In genomic region chr6:4382362-4382853, GRCh38 we compare ENCODE assay signal across 1 cellular context.
TF ChIP-seq lines count a peak whose summit lies in the region.

No MANE protein-coding gene starts in this region.

TF ChIP-seq in K562, 482 proteins besides CTCF, POLR2A, EP300 and RAD21 (continued from another document and continues in another):
- TF ChIP-seq ZNF740 (CRISPR knock-in tag; IDR thresholded peaks at IDR 0.05) (no peak), ZNF740 (tag; IDR thresholded peaks at IDR 0.05) (peak in 1 of 2 experiments; percentile 39; a peak in 1 of 4 replicates), HDAC3 (IDR thresholded peaks at IDR 0.05; ENCODE audit: borderline replicate concordance, partially characterized antibody) (peak; percentile 21), ZSCAN32 (CRISPR knock-in tag; IDR thresholded peaks at IDR 0.05) (peak; percentile 90), ZBTB26 (CRISPR knock-in tag; IDR thresholded peaks at IDR 0.05) (no peak), ESRRA (IDR thresholded peaks at IDR 0.05; ENCODE audit: borderline replicate concordance, low read depth) (peak; percentile 70; the same call in 1 of the 2 replicates), ZNF507 (tag; conservative IDR thresholded peaks at IDR 0.05) (no peak), EP400 (IDR thresholded peaks at IDR 0.05) (peak; percentile 51; the same call in 1 of the 2 replicates), CBFA2T2 (conservative IDR thresholded peaks at IDR 0.05) (no peak), MTF1 (CRISPR knock-in tag; IDR thresholded peaks at IDR 0.05; ENCODE audit: borderline replicate concordance) (no peak), CXXC5 (CRISPR knock-in tag; IDR thresholded peaks at IDR 0.05) (peak; percentile 47), ZSCAN29 (IDR thresholded peaks at IDR 0.05) (no peak), KLF16 (IDR thresholded peaks at IDR 0.05) (no peak), ATF4 (CRISPR knock-in tag; IDR thresholded peaks at IDR 0.05) (peak; percentile 98), STAT5A (IDR thresholded peaks at IDR 0.05; ENCODE audit: borderline replicate concordance, low read length) (no peak), ZNF239 (CRISPR knock-in tag; IDR thresholded peaks at IDR 0.05) (peak; percentile 48; the same call in 1 of the 2 replicates), CTBP1 (IDR thresholded peaks at IDR 0.05; ENCODE audit: borderline replicate concordance) (peak; percentile 52; the same call in 1 of the 2 replicates), MGA (IDR thresholded peaks at IDR 0.05) (peak; percentile 33; the same call in 1 of the 2 replicates), BACH1 (tag; IDR thresholded peaks at IDR 0.05) (peak; percentile 67; the same call in 1 of the 2 replicates), HDAC6 (IDR thresholded peaks at IDR 0.05; ENCODE audit: low read depth, low read length) (no peak), TEAD1 (CRISPR knock-in tag; IDR thresholded peaks at IDR 0.05) (no peak; a peak in 1 of 4 replicates), ZFP1 (CRISPR knock-in tag; IDR thresholded peaks at IDR 0.05) (no peak), ZNF274 (IDR thresholded peaks at IDR 0.05; ENCODE audit: borderline replicate concordance, low read depth, low read length) (no peak), CEBPG (CRISPR knock-in tag; IDR thresholded peaks at IDR 0.05) (peak; percentile 97), CEBPG (tag; conservative IDR thresholded peaks at IDR 0.05 in 1 of 2, IDR thresholded peaks at IDR 0.05 in 1 of 2) (peak; percentile 94 to 99), ZNF347 (CRISPR knock-in tag; IDR thresholded peaks at IDR 0.05; ENCODE audit: low read depth) (no peak), PYGO2 (tag; IDR thresholded peaks at IDR 0.05) (no peak), CBX3 (IDR thresholded peaks at IDR 0.05; ENCODE audit: borderline replicate concordance in 1 of 2, low read length in 2 of 2) (no peak), GTF2E2 (tag; IDR thresholded peaks at IDR 0.05) (0 out of 2 replicates have a peak, but pooled peaks have one; percentile 50), ETS2 (tag; IDR thresholded peaks at IDR 0.05; ENCODE audit: borderline replicate concordance, poor library complexity, severe bottlenecking) (no peak), SRF (CRISPR knock-in tag; IDR thresholded peaks at IDR 0.05) (0 out of 4 replicates have a peak, but pooled peaks of 1 of the 2 experiments have one; percentile 14), JUNB (CRISPR knock-in tag; conservative IDR thresholded peaks at IDR 0.05) (0 out of 2 replicates have a peak, but pooled peaks have one; percentile 42), NFRKB (IDR thresholded peaks at IDR 0.05; ENCODE audit: low read depth) (0 out of 2 replicates have a peak, but pooled peaks have one; percentile 45), JUND (IDR thresholded peaks at IDR 0.05; ENCODE audit: borderline replicate concordance, low read depth, low read length) (peak; percentile 90), JUND (tag; IDR thresholded peaks at IDR 0.05; ENCODE audit: borderline replicate concordance, low read depth, low read length) (no peak; the same call in 2 of the 3 replicates), TRIM24 (IDR thresholded peaks at IDR 0.05) (peak; percentile 94 to 97; a peak in 3 of 4 replicates), ARID1B (IDR thresholded peaks at IDR 0.05) (peak; percentile 40; the same call in 1 of the 2 replicates), DMBX1 (CRISPR knock-in tag; IDR thresholded peaks at IDR 0.05; ENCODE audit: borderline replicate concordance) (peak; percentile 57; the same call in 1 of the 2 replicates), HDAC2 (IDR thresholded peaks at IDR 0.05) (peak; percentile 35; the same call in 1 of the 2 replicates), PHB (CRISPR knock-in tag; IDR thresholded peaks at IDR 0.05) (no peak), GABPA (tag; conservative IDR thresholded peaks at IDR 0.05; ENCODE audit: low read depth) (peak; percentile 44; the same call in 1 of the 2 replicates), DPF2 (IDR thresholded peaks at IDR 0.05) (no peak), NFATC3 (IDR thresholded peaks at IDR 0.05) (no peak), ZBTB17 (CRISPR knock-in tag; IDR thresholded peaks at IDR 0.05) (no peak), RBFOX2 (IDR thresholded peaks at IDR 0.05; ENCODE audit: low read depth, low read length) (peak; percentile 49; the same call in 1 of the 2 replicates), ZNF584 (CRISPR knock-in tag; IDR thresholded peaks at IDR 0.05; ENCODE audit: low read depth) (0 out of 2 replicates have a peak, but pooled peaks have one; percentile 37), FOXA3 (CRISPR knock-in tag; conservative IDR thresholded peaks at IDR 0.05 in 1 of 2, IDR thresholded peaks at IDR 0.05 in 1 of 2) (0 out of 4 replicates have a peak, but pooled peaks of 1 of the 2 experiments have one; percentile 6), ZKSCAN8 (CRISPR knock-in tag; IDR thresholded peaks at IDR 0.05) (peak; percentile 8; the same call in 1 of the 2 replicates), THAP7 (CRISPR knock-in tag; IDR thresholded peaks at IDR 0.05) (no peak)
- TF ChIP-seq, protein P1, sequence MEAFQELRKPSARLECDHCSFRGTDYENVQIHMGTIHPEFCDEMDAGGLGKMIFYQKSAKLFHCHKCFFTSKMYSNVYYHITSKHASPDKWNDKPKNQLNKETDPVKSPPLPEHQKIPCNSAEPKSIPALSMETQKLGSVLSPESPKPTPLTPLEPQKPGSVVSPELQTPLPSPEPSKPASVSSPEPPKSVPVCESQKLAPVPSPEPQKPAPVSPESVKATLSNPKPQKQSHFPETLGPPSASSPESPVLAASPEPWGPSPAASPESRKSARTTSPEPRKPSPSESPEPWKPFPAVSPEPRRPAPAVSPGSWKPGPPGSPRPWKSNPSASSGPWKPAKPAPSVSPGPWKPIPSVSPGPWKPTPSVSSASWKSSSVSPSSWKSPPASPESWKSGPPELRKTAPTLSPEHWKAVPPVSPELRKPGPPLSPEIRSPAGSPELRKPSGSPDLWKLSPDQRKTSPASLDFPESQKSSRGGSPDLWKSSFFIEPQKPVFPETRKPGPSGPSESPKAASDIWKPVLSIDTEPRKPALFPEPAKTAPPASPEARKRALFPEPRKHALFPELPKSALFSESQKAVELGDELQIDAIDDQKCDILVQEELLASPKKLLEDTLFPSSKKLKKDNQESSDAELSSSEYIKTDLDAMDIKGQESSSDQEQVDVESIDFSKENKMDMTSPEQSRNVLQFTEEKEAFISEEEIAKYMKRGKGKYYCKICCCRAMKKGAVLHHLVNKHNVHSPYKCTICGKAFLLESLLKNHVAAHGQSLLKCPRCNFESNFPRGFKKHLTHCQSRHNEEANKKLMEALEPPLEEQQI (IDR thresholded peaks at IDR 0.05), result no peak
- TF ChIP-seq, protein P2, sequence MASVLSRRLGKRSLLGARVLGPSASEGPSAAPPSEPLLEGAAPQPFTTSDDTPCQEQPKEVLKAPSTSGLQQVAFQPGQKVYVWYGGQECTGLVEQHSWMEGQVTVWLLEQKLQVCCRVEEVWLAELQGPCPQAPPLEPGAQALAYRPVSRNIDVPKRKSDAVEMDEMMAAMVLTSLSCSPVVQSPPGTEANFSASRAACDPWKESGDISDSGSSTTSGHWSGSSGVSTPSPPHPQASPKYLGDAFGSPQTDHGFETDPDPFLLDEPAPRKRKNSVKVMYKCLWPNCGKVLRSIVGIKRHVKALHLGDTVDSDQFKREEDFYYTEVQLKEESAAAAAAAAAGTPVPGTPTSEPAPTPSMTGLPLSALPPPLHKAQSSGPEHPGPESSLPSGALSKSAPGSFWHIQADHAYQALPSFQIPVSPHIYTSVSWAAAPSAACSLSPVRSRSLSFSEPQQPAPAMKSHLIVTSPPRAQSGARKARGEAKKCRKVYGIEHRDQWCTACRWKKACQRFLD (CRISPR knock-in tag; IDR thresholded peaks at IDR 0.05), result peak; percentile 71; the same call in 1 of the 2 replicates
